1 cellular context compared by ENCODE assay signal in the genomic region with DNA sequence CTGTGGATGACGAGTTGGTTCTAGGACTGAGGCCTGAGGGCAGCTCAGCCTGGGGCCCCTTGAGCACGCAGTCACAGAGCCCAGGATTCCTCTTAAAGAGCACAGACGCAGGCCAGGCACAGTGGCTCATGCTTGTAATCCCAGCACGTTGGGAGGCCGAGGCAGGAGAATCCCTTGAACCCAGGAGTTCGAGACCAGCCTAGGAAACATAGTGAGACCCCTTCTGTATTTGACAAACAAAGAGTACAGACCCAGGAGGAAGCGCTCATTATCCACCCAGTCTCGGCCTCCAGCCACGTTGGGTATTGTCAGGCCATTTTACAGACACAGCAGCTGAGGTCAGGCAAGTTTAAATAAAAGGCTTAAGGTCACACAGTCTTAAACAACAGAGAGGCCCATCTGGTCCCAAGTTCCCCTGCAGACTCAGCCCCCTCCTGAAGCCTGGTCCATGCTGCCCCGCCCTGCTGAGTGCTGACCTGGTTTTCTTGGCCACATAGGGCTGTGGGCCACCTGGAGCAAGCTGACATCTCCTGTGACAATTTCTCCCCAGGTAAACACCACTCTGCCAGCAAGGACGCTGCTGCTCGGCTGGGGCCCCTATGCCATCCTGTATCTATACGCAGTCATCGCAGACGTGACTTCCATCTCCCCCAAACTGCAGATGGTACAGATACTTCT.
TF ChIP-seq lines count a peak whose summit lies in the region.

No MANE protein-coding gene starts in this region.

TF ChIP-seq in A549, 52 proteins besides CTCF, POLR2A, EP300 and RAD21 (continued from another document):
- no peak for TF ChIP-seq KDM1A (IDR thresholded peaks at IDR 0.05; ENCODE audit: low read depth)
TF ChIP-seq in A549: peak in this region for 0.
